2 cellular contexts compared by ENCODE assay signal in the genomic region with DNA sequence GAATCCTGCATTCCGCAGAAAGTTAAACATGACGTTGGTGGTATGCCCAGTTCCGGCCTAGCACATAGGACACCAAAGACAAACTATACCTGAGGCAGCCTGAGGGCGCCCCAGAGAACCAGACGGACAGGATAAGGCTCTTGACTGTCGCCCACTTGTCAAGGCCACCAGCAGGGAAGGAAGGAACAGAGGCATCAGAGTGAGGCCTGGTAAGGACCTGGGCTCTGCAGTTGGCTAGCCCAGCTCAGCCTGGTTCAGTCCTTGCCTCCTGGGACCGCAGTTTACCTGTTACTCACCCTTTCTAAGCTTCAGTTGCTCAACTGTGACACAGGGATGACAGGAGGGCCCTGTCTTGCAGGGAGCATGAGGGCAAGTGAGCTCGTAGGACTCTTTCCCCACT.
TF ChIP-seq lines count a peak whose summit lies in the region.

No MANE protein-coding gene starts in this region.

TF ChIP-seq in K562, 482 proteins besides CTCF, POLR2A, EP300 and RAD21 (continued from another document):
- TF ChIP-seq, protein P1, sequence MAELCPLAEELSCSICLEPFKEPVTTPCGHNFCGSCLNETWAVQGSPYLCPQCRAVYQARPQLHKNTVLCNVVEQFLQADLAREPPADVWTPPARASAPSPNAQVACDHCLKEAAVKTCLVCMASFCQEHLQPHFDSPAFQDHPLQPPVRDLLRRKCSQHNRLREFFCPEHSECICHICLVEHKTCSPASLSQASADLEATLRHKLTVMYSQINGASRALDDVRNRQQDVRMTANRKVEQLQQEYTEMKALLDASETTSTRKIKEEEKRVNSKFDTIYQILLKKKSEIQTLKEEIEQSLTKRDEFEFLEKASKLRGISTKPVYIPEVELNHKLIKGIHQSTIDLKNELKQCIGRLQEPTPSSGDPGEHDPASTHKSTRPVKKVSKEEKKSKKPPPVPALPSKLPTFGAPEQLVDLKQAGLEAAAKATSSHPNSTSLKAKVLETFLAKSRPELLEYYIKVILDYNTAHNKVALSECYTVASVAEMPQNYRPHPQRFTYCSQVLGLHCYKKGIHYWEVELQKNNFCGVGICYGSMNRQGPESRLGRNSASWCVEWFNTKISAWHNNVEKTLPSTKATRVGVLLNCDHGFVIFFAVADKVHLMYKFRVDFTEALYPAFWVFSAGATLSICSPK (IDR thresholded peaks at IDR 0.05; ENCODE audit: borderline replicate concordance): no peak
- TF ChIP-seq DMBX1 (CRISPR knock-in tag; IDR thresholded peaks at IDR 0.05; ENCODE audit: borderline replicate concordance) (no peak), PTRF (tag; IDR thresholded peaks at IDR 0.05) (no peak)

TF ChIP-seq in HepG2, 621 proteins besides CTCF, POLR2A, EP300 and RAD21 (continued from another document):
- TF ChIP-seq, protein P2, sequence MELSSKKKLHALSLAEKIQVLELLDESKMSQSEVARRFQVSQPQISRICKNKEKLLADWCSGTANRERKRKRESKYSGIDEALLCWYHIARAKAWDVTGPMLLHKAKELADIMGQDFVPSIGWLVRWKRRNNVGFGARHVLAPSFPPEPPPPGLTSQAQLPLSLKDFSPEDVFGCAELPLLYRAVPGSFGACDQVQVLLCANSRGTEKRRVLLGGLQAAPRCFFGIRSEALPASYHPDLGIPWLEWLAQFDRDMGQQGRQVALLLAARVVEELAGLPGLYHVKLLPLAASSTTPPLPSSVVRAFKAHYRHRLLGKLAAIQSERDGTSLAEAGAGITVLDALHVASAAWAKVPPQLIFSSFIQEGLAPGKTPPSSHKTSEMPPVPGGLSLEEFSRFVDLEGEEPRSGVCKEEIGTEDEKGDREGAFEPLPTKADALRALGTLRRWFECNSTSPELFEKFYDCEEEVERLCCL (CRISPR knock-in tag; IDR thresholded peaks at IDR 0.05; ENCODE audit: borderline replicate concordance): no peak
- TF ChIP-seq, protein P3, sequence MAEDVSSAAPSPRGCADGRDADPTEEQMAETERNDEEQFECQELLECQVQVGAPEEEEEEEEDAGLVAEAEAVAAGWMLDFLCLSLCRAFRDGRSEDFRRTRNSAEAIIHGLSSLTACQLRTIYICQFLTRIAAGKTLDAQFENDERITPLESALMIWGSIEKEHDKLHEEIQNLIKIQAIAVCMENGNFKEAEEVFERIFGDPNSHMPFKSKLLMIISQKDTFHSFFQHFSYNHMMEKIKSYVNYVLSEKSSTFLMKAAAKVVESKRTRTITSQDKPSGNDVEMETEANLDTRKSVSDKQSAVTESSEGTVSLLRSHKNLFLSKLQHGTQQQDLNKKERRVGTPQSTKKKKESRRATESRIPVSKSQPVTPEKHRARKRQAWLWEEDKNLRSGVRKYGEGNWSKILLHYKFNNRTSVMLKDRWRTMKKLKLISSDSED (CRISPR knock-in tag; IDR thresholded peaks at IDR 0.05): peak; percentile 59; the same call in 1 of the 2 replicates
- TF ChIP-seq, protein P4, sequence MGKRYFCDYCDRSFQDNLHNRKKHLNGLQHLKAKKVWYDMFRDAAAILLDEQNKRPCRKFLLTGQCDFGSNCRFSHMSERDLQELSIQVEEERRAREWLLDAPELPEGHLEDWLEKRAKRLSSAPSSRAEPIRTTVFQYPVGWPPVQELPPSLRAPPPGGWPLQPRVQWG (CRISPR knock-in tag; IDR thresholded peaks at IDR 0.05; ENCODE audit: borderline replicate concordance, low read depth): no peak
- peak; percentile 32; the same call in 1 of the 2 replicates for TF ChIP-seq POLR2G (IDR thresholded peaks at IDR 0.05; ENCODE audit: low read depth, low read length)
- TF ChIP-seq, protein P5, sequence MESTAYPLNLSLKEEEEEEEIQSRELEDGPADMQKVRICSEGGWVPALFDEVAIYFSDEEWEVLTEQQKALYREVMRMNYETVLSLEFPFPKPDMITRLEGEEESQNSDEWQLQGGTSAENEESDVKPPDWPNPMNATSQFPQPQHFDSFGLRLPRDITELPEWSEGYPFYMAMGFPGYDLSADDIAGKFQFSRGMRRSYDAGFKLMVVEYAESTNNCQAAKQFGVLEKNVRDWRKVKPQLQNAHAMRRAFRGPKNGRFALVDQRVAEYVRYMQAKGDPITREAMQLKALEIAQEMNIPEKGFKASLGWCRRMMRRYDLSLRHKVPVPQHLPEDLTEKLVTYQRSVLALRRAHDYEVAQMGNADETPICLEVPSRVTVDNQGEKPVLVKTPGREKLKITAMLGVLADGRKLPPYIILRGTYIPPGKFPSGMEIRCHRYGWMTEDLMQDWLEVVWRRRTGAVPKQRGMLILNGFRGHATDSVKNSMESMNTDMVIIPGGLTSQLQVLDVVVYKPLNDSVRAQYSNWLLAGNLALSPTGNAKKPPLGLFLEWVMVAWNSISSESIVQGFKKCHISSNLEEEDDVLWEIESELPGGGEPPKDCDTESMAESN (CRISPR knock-in tag; conservative IDR thresholded peaks at IDR 0.05): 0 out of 2 replicates have a peak, but pooled peaks have one; percentile 22
- TF ChIP-seq, protein P6, sequence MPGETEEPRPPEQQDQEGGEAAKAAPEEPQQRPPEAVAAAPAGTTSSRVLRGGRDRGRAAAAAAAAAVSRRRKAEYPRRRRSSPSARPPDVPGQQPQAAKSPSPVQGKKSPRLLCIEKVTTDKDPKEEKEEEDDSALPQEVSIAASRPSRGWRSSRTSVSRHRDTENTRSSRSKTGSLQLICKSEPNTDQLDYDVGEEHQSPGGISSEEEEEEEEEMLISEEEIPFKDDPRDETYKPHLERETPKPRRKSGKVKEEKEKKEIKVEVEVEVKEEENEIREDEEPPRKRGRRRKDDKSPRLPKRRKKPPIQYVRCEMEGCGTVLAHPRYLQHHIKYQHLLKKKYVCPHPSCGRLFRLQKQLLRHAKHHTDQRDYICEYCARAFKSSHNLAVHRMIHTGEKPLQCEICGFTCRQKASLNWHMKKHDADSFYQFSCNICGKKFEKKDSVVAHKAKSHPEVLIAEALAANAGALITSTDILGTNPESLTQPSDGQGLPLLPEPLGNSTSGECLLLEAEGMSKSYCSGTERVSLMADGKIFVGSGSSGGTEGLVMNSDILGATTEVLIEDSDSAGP (CRISPR knock-in tag; IDR thresholded peaks at IDR 0.05; ENCODE audit: borderline replicate concordance): 0 out of 2 replicates have a peak, but pooled peaks have one; percentile 26
- peak; percentile 31; the same call in 1 of the 2 replicates for TF ChIP-seq STAG1 (CRISPR knock-in tag; IDR thresholded peaks at IDR 0.05)
